ENCODE assay signal across 11 cellular contexts in genomic region chr10:79275431-79275851, GRCh38.
DNase-seq lines count a peak whose midpoint lies in the region; ATAC-seq and TF ChIP-seq lines count a peak whose summit lies in the region.
"Had no signal": no experiment of that assay in that cellular context is flagged by ENCODE, and none has a peak within 500 bp of the region (broad histone marks: within the 10 kb centered on the region; RNA-seq: fewer than 3 reads in every experiment).

No MANE protein-coding gene starts in this region.

- peak overlapping the region; percentile 83 for H3K9ac ChIP-seq in smooth muscle cell (ENCODE audit: low read depth)

- peaks cover 22% of the 10 kb centered on the region for H3K4me1 ChIP-seq in smooth muscle cell (ENCODE audit: low read depth)

- H3K36me3 ChIP-seq in smooth muscle cell (ENCODE audit: low read depth): no peaks in the 10 kb centered on the region

- no peaks in the 10 kb centered on the region for H3K9me3 ChIP-seq in smooth muscle cell (replicated peaks; ENCODE audit: low read depth)

- H3K27me3 ChIP-seq in layer of hippocampus (ENCODE audit: control insufficient read depth, insufficient read depth, low read length) (no peaks in the 10 kb centered on the region), smooth muscle cell (ENCODE audit: low read depth) (no peaks in the 10 kb centered on the region)

- peak overlapping the region; percentile 68 for H3K4me2 ChIP-seq in smooth muscle cell

- H3F3A ChIP-seq in smooth muscle cell (ENCODE audit: low read depth): peaks cover 6% of the 10 kb centered on the region

- no peak for ATAC-seq in GM21723 (IDR thresholded peaks at IDR 0.05; ENCODE audit: unreplicated experiment)
- ATAC-seq in GM21360 (IDR thresholded peaks at IDR 0.05; ENCODE audit: unreplicated experiment): no peak

- peaks cover 36% of the 10 kb centered on the region for H3K79me2 ChIP-seq in smooth muscle cell (ENCODE audit: low read depth)

- H3K27ac ChIP-seq in layer of hippocampus (ENCODE audit: low read depth, low read length) (peak overlapping the region; percentile 90), smooth muscle cell (ENCODE audit: low read depth) (peak overlapping the region; percentile 95)

- H3K4me3 ChIP-seq in smooth muscle cell: no peak overlapping the region

- DNase-seq in GM03348 (ENCODE audit: low spot score) (peak; percentile 58), cerebellar cortex (ENCODE audit: low spot score) (peak; percentile 78), smooth muscle cell (lab: John Stamatoyannopoulos, UW; ENCODE audit: unreplicated experiment) (no peak), SIG-M5 treated with dmso at 0.1 percent for 504 hours (lab: John Stamatoyannopoulos, UW; ENCODE audit: unreplicated experiment) (no peak), NCI-H748 (lab: John Stamatoyannopoulos, UW; ENCODE audit: unreplicated experiment) (no peak)
- DNase-seq: activated CD4-positive, alpha-beta T cell treated with anti-CD3 and anti-CD28 coated beads, Interleukin-2, amount 50 U/mL, for 48 hours; activated naive CD4-positive, alpha-beta T cell treated with anti-CD3 and anti-CD28 coated beads, Interleukin-2, amount 50 U/mL, for 16 hours; CD4-positive, alpha-beta T cell had no signal

- H4K20me1 ChIP-seq in smooth muscle cell (ENCODE audit: low read depth): peaks cover 69% of the 10 kb centered on the region

- no peak for TF ChIP-seq CTCF in smooth muscle cell (IDR thresholded peaks at IDR 0.05; ENCODE audit: borderline replicate concordance, insufficient read depth, poor library complexity, severe bottlenecking)

- no peak overlapping the region for H2AFZ ChIP-seq in smooth muscle cell (ENCODE audit: low read depth)

- 84% methylated on average over 10 of the region's 10 CpGs for WGBS in smooth muscle cell (ENCODE audit: low lambda C conversion rate)

Comparison
In these comparisons a context has a peak if more than half of its experiments do, and no peak if none do; other contexts are left out.
1. DNase-seq: peak in GM03348 (single experiment) and cerebellar cortex (single experiment); none in smooth muscle cell (single experiment), SIG-M5 treated with dmso at 0.1 percent for 504 hours (single experiment) and NCI-H748 (single experiment).